Comparison of ENCODE assay signal across 8 cellular contexts in genomic region chr19:11737964-11738745, GRCh38. TPM values are rescaled to one million over a fixed set of nuclear protein-coding genes. Genes with fewer than 3 reads are reported as not detected.
A peak's percentile ranks its signal among the peaks of the same experiment; 100 is the strongest.
DNase-seq lines count a peak whose midpoint lies in the region; ATAC-seq and TF ChIP-seq lines count a peak whose summit lies in the region.

No MANE protein-coding gene starts in this region.

- H3K4me3 Mint-ChIP-seq in Caco-2 (ENCODE audit: unreplicated experiment), result peak overlapping the region; percentile 100

- in situ Hi-C loops in brain microvascular endothelial cell (cut with HindIII; ENCODE audit: low pct_ligation_motif_present, low sequenced_read_pairs), result no loop called here

- peaks cover 9% of the 10 kb centered on the region for H3K4me1 ChIP-seq in Caco-2
- H3K4me1 ChIP-seq in smooth muscle cell (ENCODE audit: low read depth), result peaks cover 4% of the 10 kb centered on the region

- peak overlapping the region; percentile 87 for H3K4me2 ChIP-seq in smooth muscle cell

- CTCF ChIA-PET in Caco-2 (lab: Charles Lee), result interaction anchor here (1.0 kb wide), 1 partner anchor 29 kb away, joined by 3 read pairs; the partner anchor contains the start of gene ZNF441

- H3K79me2 ChIP-seq in smooth muscle cell (ENCODE audit: low read depth), result peaks cover 29% of the 10 kb centered on the region

- under 1% methylated on average over 50 of the region's 52 CpGs for WGBS in smooth muscle cell (ENCODE audit: low lambda C conversion rate)

- H3K27ac ChIP-seq in brain microvascular endothelial cell (peak overlapping the region; percentile 55), smooth muscle cell (ENCODE audit: low read depth) (peak overlapping the region; percentile 59)

- H3K36me3 ChIP-seq in Caco-2 (ENCODE audit: control insufficient read depth, insufficient read depth, low read length) (no peaks in the 10 kb centered on the region; the same call in 1 of the 2 replicates), brain microvascular endothelial cell (replicated peaks) (no peaks in the 10 kb centered on the region), smooth muscle cell (ENCODE audit: low read depth) (no peaks in the 10 kb centered on the region)

- no peaks in the 10 kb centered on the region for H3K9me3 Mint-ChIP-seq in Caco-2 (ENCODE audit: unreplicated experiment)

- H3K9ac ChIP-seq in smooth muscle cell (ENCODE audit: low read depth), result peak overlapping the region; percentile 72

- POLR2A ChIA-PET in Caco-2 (lab: Charles Lee), result interaction anchor here (1.2 kb wide), 1 partner anchor 29 kb away, joined by 5 read pairs; the partner anchor contains the start of gene ZNF441

- intact Hi-C loops in Caco-2 (cut with micrococcal nuclease; ENCODE audit: unreplicated experiment), result loop anchor here (5.0 kb wide), 2 partner anchors 59 to 181 kb away; partner anchors contain the start of genes ELOF1 and ZNF491

- H3K9me3 ChIP-seq in Caco-2 (0 out of 2 replicates have a peak, but pooled peaks cover 5% of the 10 kb centered on the region), smooth muscle cell (replicated peaks; ENCODE audit: low read depth) (no peaks in the 10 kb centered on the region)

- H2AFZ ChIP-seq in smooth muscle cell (ENCODE audit: low read depth), result peak overlapping the region; percentile 83

- peaks cover 46% of the 10 kb centered on the region for H3K36me3 Mint-ChIP-seq in Caco-2 (ENCODE audit: insufficient read depth, unreplicated experiment)

- H3K27ac Mint-ChIP-seq in Caco-2 (ENCODE audit: unreplicated experiment), result peak overlapping the region; percentile 99

- DNase-seq in Caco-2 (peak; percentile 81 to 83), T-helper 2 cell (peak; percentile 2 to 57 (median 7)), brain microvascular endothelial cell (peak; percentile 9), iPS-NIHi7 (ENCODE audit: extremely low spot score) (peak; percentile 14), smooth muscle cell (lab: John Stamatoyannopoulos, UW; ENCODE audit: unreplicated experiment) (no peak), AG08395 (ENCODE audit: low spot score) (no peak)

- no peaks in the 10 kb centered on the region for H3K27me3 ChIP-seq in Caco-2 (replicated peaks; ENCODE audit: control insufficient read depth, insufficient read depth, low read length)
- no peaks in the 10 kb centered on the region for H3K27me3 ChIP-seq in brain microvascular endothelial cell (replicated peaks)
- no peaks in the 10 kb centered on the region for H3K27me3 ChIP-seq in smooth muscle cell (ENCODE audit: low read depth)

- peaks cover 4% of the 10 kb centered on the region for H4K20me1 ChIP-seq in smooth muscle cell (ENCODE audit: low read depth)

- peaks cover 6% of the 10 kb centered on the region for H3F3A ChIP-seq in smooth muscle cell (ENCODE audit: low read depth)

- peak; percentile 36 for ATAC-seq in GM19397 (IDR thresholded peaks at IDR 0.05; ENCODE audit: unreplicated experiment)
- ATAC-seq in HG03520 (IDR thresholded peaks at IDR 0.05; ENCODE audit: unreplicated experiment), result peak; percentile 28

- BruUV-seq in Caco-2 (replicated peaks; lab: Mats Ljungman, UMichigan), result TSS peak; percentile 64

- peak overlapping the region; percentile 75 for H3K4me3 ChIP-seq in Caco-2 (ENCODE audit: low read depth, low read length)
- H3K4me3 ChIP-seq in brain microvascular endothelial cell (ENCODE audit: low read depth, low read length), result peak overlapping the region; percentile 82
- H3K4me3 ChIP-seq in smooth muscle cell, result peak overlapping the region; percentile 74

- no peak for TF ChIP-seq CTCF in Caco-2 (IDR thresholded peaks at IDR 0.05; ENCODE audit: insufficient read depth in 1 of 2, low read depth in 1 of 2, low read length in 1 of 2, severe bottlenecking in 1 of 2, unreplicated experiment in 1 of 2)
- TF ChIP-seq CTCF in brain microvascular endothelial cell (IDR thresholded peaks at IDR 0.05; ENCODE audit: low read depth, low read length, missing control alignments), result no peak
- TF ChIP-seq CTCF in smooth muscle cell (IDR thresholded peaks at IDR 0.05; ENCODE audit: borderline replicate concordance, insufficient read depth, poor library complexity, severe bottlenecking), result no peak

- peaks cover 5% of the 10 kb centered on the region for H3K4me1 Mint-ChIP-seq in Caco-2 (ENCODE audit: low read depth, unreplicated experiment)

- H3K27me3 Mint-ChIP-seq in Caco-2 (ENCODE audit: insufficient read depth, unreplicated experiment), result no peaks in the 10 kb centered on the region

RNA-seq across cellular contexts. Expression of gene ZNF823, which starts 0.6 kb away (rescaled TPM):
- 11.9 and 12.1 TPM in 2 replicates for total RNA-seq in Caco-2 (2022)
- total RNA-seq in smooth muscle cell, result 5.7 and 12.1 TPM in 2 replicates
- polyA plus RNA-seq in smooth muscle cell, result 0.95 and 1.0 TPM in 2 replicates

RNA-seq across cellular contexts. Expression of gene ZNF441, which starts 28.6 kb away (rescaled TPM):
- total RNA-seq in Caco-2 (2022), result 3.2 and 4.4 TPM in 2 replicates
- 7.6 and 9.3 TPM in 2 replicates for total RNA-seq in smooth muscle cell
- polyA plus RNA-seq in smooth muscle cell, result 2.7 and 2.8 TPM in 2 replicates

Comparison
In these comparisons a context has a peak if more than half of its experiments do, and no peak if none do; other contexts are left out.
1. DNase-seq: peak in Caco-2 (2 of 2), T-helper 2 cell (5 of 5), brain microvascular endothelial cell (single experiment) and iPS-NIHi7 (single experiment); none in smooth muscle cell (single experiment) and AG08395 (single experiment).
2. Peak in every context shown above with its lines, with median percentiles within 50 percentile points of each other: H3K4me3 ChIP-seq.